ENCODE assay signal across 28 cellular contexts in genomic region chr18:52617931-52618330, GRCh38.
DNase-seq lines count a peak whose midpoint lies in the region; ATAC-seq, FAIRE-seq and TF ChIP-seq lines count a peak whose summit lies in the region.
"Had no signal": no experiment of that assay in that cellular context is flagged by ENCODE, and none has a peak within 500 bp of the region (broad histone marks: within the 10 kb centered on the region; RNA-seq: fewer than 3 reads in every experiment).

No MANE protein-coding gene starts in this region.

- H3K79me2 ChIP-seq in PC-3 (ENCODE audit: low read length) = no peaks in the 10 kb centered on the region

- H4K20me1 ChIP-seq in PC-3 (ENCODE audit: low read length) = no peaks in the 10 kb centered on the region

- no peaks in the 10 kb centered on the region for H3K9me2 ChIP-seq in PC-3 (replicated peaks; ENCODE audit: low read length)

- H3K27me3 ChIP-seq in PC-3 (ENCODE audit: low read length) (no peaks in the 10 kb centered on the region), bronchial epithelial cell (ENCODE audit: control insufficient read depth, insufficient read depth, low read length) (no peaks in the 10 kb centered on the region), uterus (no peaks in the 10 kb centered on the region), thyroid gland (no peaks in the 10 kb centered on the region)
- H3K27me3 ChIP-seq: SJSA1 had no signal

- 0 out of 2 replicates have a peak overlapping the region, but pooled peaks have one; percentile 28 for H3K4me2 ChIP-seq in PC-3 (ENCODE audit: low read length)
- H3K4me2 ChIP-seq: PC-9 had no signal

- no peak overlapping the region for H3K4me3 ChIP-seq in AG04449 (ENCODE audit: low read depth, low read length)
- H3K4me3 ChIP-seq in PC-3 (ENCODE audit: low read length) = no peak overlapping the region
- H3K4me3 ChIP-seq in bronchial epithelial cell (ENCODE audit: low read depth, low read length) = no peak overlapping the region
- H3K4me3 ChIP-seq in uterus = no peak overlapping the region
- no peak overlapping the region for H3K4me3 ChIP-seq in thyroid gland (replicated peaks in 1 of 3)
- H3K4me3 ChIP-seq: PC-9, SJSA1 had no signal

- DNase-seq in AG04449 (ENCODE audit: low read depth, low spot score) = peak; percentile 29
- peak; percentile 0 for DNase-seq in GM04503 (ENCODE audit: low read depth)
- DNase-seq in PC-3 = peak; percentile 68
- peak; percentile 3 for DNase-seq in bronchial epithelial cell (ENCODE audit: low read depth)
- DNase-seq in substantia nigra (lab: John Stamatoyannopoulos, UW) = no peak
- no peak for DNase-seq in uterus
- no peak for DNase-seq in thyroid gland
- no peak for DNase-seq in dermis blood vessel endothelial cell
- DNase-seq: 8988T; Calu3; DMS79 treated with DMSO at 0.1 percent for 48 hours; Karpas-422; MV-4-11; NCI-H1105; NCI-H1436 treated with DMSO at 0.1 percent for 48 hours; NCI-H187 treated with DMSO at 0.1 percent for 48 hours; NCI-H2107; NCI-H446; NCI-H524 treated with DMSO at 0.1 percent for 48 hours; NCI-H82; NK-92 treated with Interleukin-12 subunit alpha and Interleukin-12 subunit beta, amount 100 ng/mL, for 24 hours; PC-9; Right ventricle myocardium superior; RPMI8226 had no signal

- no peak for TF ChIP-seq CTCF in AG04449 (IDR thresholded peaks at IDR 0.05; ENCODE audit: insufficient read depth, low read length, missing control alignments)
- TF ChIP-seq CTCF in PC-3 (conservative IDR thresholded peaks at IDR 0.05; ENCODE audit: low read depth, low read length) = no peak
- TF ChIP-seq CTCF in bronchial epithelial cell (IDR thresholded peaks at IDR 0.05; ENCODE audit: insufficient read depth, low read length, severe bottlenecking) = no peak
- TF ChIP-seq CTCF in uterus (IDR thresholded peaks at IDR 0.05) = no peak
- TF ChIP-seq CTCF in thyroid gland (IDR thresholded peaks at IDR 0.05) = no peak

- ATAC-seq in PC-3 = peak; percentile 15; the same call in 1 of the 2 replicates
- ATAC-seq: HCT116 had no signal

- POLR2A ChIA-PET in AG04449 (lab: Yijun Ruan, JAX) = no interaction called here
- POLR2A ChIA-PET in PC-3 (lab: Charles Lee; ENCODE audit: unreplicated experiment) = no interaction called here

- peak overlapping the region; percentile 57 for H3K27ac ChIP-seq in PC-3 (ENCODE audit: low read length)
- no peak overlapping the region for H3K27ac ChIP-seq in substantia nigra (ENCODE audit: low read depth, low read length, poor library complexity, severe bottlenecking)
- H3K27ac ChIP-seq in uterus = no peak overlapping the region
- no peak overlapping the region for H3K27ac ChIP-seq in thyroid gland
- H3K27ac ChIP-seq: HL-60, PC-9, SJSA1 had no signal

- H3K36me3 ChIP-seq in PC-3 (ENCODE audit: low read depth, low read length) (no peaks in the 10 kb centered on the region), bronchial epithelial cell (ENCODE audit: control insufficient read depth, insufficient read depth, low read length) (no peaks in the 10 kb centered on the region), uterus (no peaks in the 10 kb centered on the region), thyroid gland (no peaks in the 10 kb centered on the region)
- H3K36me3 ChIP-seq: SJSA1 had no signal

- no TSS peak for BruUV-seq in PC-3 (replicated peaks; lab: Mats Ljungman, UMichigan)

- H3K4me1 ChIP-seq in PC-3 (ENCODE audit: insufficient read depth, low read length) = peaks cover 10% of the 10 kb centered on the region; the same call in 1 of the 2 replicates
- H3K4me1 ChIP-seq in uterus = no peaks in the 10 kb centered on the region
- H3K4me1 ChIP-seq in thyroid gland = no peaks in the 10 kb centered on the region
- H3K4me1 ChIP-seq: SJSA1 had no signal

- no peaks in the 10 kb centered on the region for H3K9me3 ChIP-seq in PC-3 (ENCODE audit: low read length)
- no peaks in the 10 kb centered on the region for H3K9me3 ChIP-seq in uterus
- H3K9me3 ChIP-seq in thyroid gland = no peaks in the 10 kb centered on the region
- H3K9me3 ChIP-seq: SJSA1 had no signal

- H3K9ac ChIP-seq in PC-3 (ENCODE audit: low read length) = no peak overlapping the region

- no peak overlapping the region for H2AFZ ChIP-seq in PC-3 (ENCODE audit: low read length)
- H2AFZ ChIP-seq: PC-9 had no signal

- no peaks in the 10 kb centered on the region for H3F3A ChIP-seq in PC-3 (ENCODE audit: low read length, unreplicated experiment)

- CTCF ChIA-PET in AG04449 (lab: Yijun Ruan, JAX) = interaction anchor here (0.7 to 1.5 kb wide), 2 partner anchors 13 to 49 kb away, joined by 3 to 4 read pairs; no protein-coding TSS in a partner anchor
- CTCF ChIA-PET in PC-3 (lab: Charles Lee) = no interaction called here

- no peak for TF ChIP-seq POLR2A in uterus (IDR thresholded peaks at IDR 0.05)
- TF ChIP-seq POLR2A in thyroid gland (IDR thresholded peaks at IDR 0.05) = no peak

- intact Hi-C loops in PC-3 (cut with micrococcal nuclease) (no loop called here), uterus (cut with DNase I; ENCODE audit: low total_unique reads) (no loop called here), thyroid gland (cut with DNase I) (no loop called here)

- FAIRE-seq in bronchial epithelial cell (lab: Jason Lieb, UNC) = no peak
- FAIRE-seq: H1 had no signal

Comparison
In these comparisons a context has a peak if more than half of its experiments do, and no peak if none do; other contexts are left out.
1. DNase-seq: peak in AG04449 (single experiment), GM04503 (single experiment), PC-3 (single experiment) and bronchial epithelial cell (single experiment); none in substantia nigra (0 of 49), uterus (0 of 2), thyroid gland (0 of 2) and dermis blood vessel endothelial cell (single experiment).